Comparison of ENCODE assay signal across 27 cellular contexts in genomic region chrX:1025413-1025812, GRCh38.
"Had no signal": no experiment of that assay in that cellular context is flagged by ENCODE, and none has a peak within 500 bp of the region (broad histone marks: within the 10 kb centered on the region; RNA-seq: fewer than 3 reads in every experiment).

No MANE protein-coding gene starts in this region.

- H3K27me3 ChIP-seq: hepatocyte, ovary, testis had no signal

- H3K4me2 ChIP-seq: hepatocyte had no signal

- H3K36me3 ChIP-seq: gastroesophageal sphincter, ovary, prostate gland had no signal

- H3K27ac Mint-ChIP-seq: activated naive CD4-positive, alpha-beta T cell treated with anti-CD3 and anti-CD28 coated beads for 36 hours; activated naive CD8-positive, alpha-beta T cell treated with anti-CD3 and anti-CD28 coated beads, Interleukin-2, amount 50 U/mL, for 24 hours; activated T-helper 1 cell treated with anti-CD3 and anti-CD28 coated beads, Interleukin-12 subunit alpha, Interleukin-12 subunit beta, Interleukin-2, Interleukin-4 antibody, amounts not matched to agents 30 ng/mL and 10 ng/mL and 1 ng/mL, durations not matched to agents 14 hours and 24 hours and 36 hours; nephron progenitor cell; WTC11 had no signal

- ATAC-seq: activated naive CD8-positive, alpha-beta T cell treated with anti-CD3 and anti-CD28 coated beads, Interleukin-2, amount 50 U/mL, for 24 hours; effector memory CD8-positive, alpha-beta T cell; gastroesophageal sphincter; left colon; WTC11 had no signal

- DNase-seq: activated CD4-positive, alpha-beta T cell treated with anti-CD3 and anti-CD28 coated beads for 1 hour; activated CD4-positive, alpha-beta T cell treated with anti-CD3 and anti-CD28 coated beads, Interleukin-2, amount 50 U/mL, for 1 hour; activated CD8-positive, alpha-beta memory T cell treated with anti-CD3 and anti-CD28 coated beads for 24 hours; activated effector memory CD4-positive, alpha-beta T cell treated with anti-CD3 and anti-CD28 coated beads, Interleukin-2, amount 50 U/mL, for 16 hours; activated naive CD4-positive, alpha-beta T cell treated with anti-CD3 and anti-CD28 coated beads for 36 hours; activated naive CD8-positive, alpha-beta T cell treated with anti-CD3 and anti-CD28 coated beads, Interleukin-2, amount 50 U/mL, for 24 hours; amygdala; caudate nucleus; cortex of kidney; effector memory CD8-positive, alpha-beta T cell; erythroblast; kidney; left colon; mammary epithelial cell; nephron progenitor cell; ovary; retina; stimulated activated CD4-positive, alpha-beta T cell treated with anti-CD3 and anti-CD28 coated beads, Interleukin-2, amount 100 ng/mL, for 48 hours; stimulated activated naive CD4-positive, alpha-beta T cell treated with Interleukin-2 at 50 U/mL for 16 hours; T-helper 2 cell; testis; trophoblast cell had no signal

- H3K4me1 ChIP-seq: gastroesophageal sphincter, prostate gland, testis had no signal

- H3K4me3 ChIP-seq: gastroesophageal sphincter, hepatocyte, ovary, prostate gland, testis had no signal

- H3K9me3 ChIP-seq: testis had no signal

- H3K27ac ChIP-seq: gastroesophageal sphincter, hepatocyte, ovary, prostate gland, testis had no signal

- H3K36me3 Mint-ChIP-seq: WTC11 had no signal

- H3K4me1 Mint-ChIP-seq: nephron progenitor cell had no signal

- H3K4me3 Mint-ChIP-seq: activated naive CD4-positive, alpha-beta T cell treated with anti-CD3 and anti-CD28 coated beads for 36 hours; activated naive CD8-positive, alpha-beta T cell treated with anti-CD3 and anti-CD28 coated beads, Interleukin-2, amount 50 U/mL, for 24 hours; effector memory CD8-positive, alpha-beta T cell; nephron progenitor cell; WTC11 had no signal

- H3K9me3 Mint-ChIP-seq: activated naive CD4-positive, alpha-beta T cell treated with anti-CD3 and anti-CD28 coated beads for 36 hours; activated naive CD8-positive, alpha-beta T cell treated with anti-CD3 and anti-CD28 coated beads, Interleukin-2, amount 50 U/mL, for 24 hours; activated T-helper 1 cell treated with anti-CD3 and anti-CD28 coated beads, Interleukin-12 subunit alpha, Interleukin-12 subunit beta, Interleukin-2, Interleukin-4 antibody, amounts not matched to agents 30 ng/mL and 10 ng/mL and 1 ng/mL, durations not matched to agents 14 hours and 24 hours and 36 hours; WTC11 had no signal
